Comparison of ENCODE assay signal across 17 cellular contexts in the genomic region with DNA sequence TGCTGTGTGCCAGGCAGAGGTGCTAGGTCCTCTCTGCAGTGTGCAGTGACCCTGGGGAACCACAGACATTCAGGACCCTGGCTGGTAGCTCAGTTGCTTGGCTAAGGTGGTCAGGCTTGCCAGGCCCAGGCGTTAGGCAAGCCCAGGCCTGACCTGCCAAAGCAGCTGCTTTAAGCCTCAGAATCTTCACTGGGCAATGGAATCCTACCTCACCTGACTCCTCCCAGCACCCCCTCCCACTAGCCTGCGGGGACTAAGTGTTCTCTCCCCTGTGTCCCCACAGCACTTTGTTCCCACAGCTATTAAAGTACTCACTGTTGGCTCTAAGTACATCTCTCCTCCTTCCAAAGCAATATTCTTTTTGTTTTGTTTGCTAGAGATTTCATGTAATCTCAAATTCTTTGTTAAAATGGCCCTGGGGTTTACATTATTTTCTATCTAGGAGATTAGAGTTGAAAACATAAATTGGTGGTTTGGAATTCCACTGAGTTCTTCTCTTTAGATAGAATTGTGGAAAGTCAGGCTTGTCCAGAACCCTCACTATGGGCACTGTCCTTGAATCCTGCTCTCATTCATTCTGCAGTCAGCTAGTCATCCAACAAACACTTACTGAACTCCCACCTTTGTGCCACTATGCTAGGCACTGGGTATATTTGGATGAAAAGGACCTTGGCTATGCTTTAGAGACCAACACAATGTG. TPM values are rescaled to one million over a fixed set of nuclear protein-coding genes. Genes with fewer than 3 reads are reported as not detected.
DNase-seq lines count a peak whose midpoint lies in the region; ATAC-seq and TF ChIP-seq lines count a peak whose summit lies in the region.
"Had no signal": no experiment of that assay in that cellular context is flagged by ENCODE, and none has a peak within 500 bp of the region (broad histone marks: within the 10 kb centered on the region; RNA-seq: fewer than 3 reads in every experiment).

No MANE protein-coding gene starts in this region.

- H3K4me1 Mint-ChIP-seq in activated T-helper 17 cell treated with anti-CD3 and anti-CD28 coated beads, Interleukin-2, amount 50 U/mL, for 72 hours: peaks cover 14% of the 10 kb centered on the region

- H3K4me2 ChIP-seq in hepatocyte: no peak overlapping the region

- intact Hi-C loops in gastrocnemius medialis (cut with DNase I; ENCODE audit: low total_unique reads): loop anchor here (10.0 kb wide), 1 partner anchor 773 kb away; no protein-coding TSS in a partner anchor
- intact Hi-C loops in ovary (cut with DNase I): no loop called here

- peak overlapping the region; percentile 68 for H3K27ac Mint-ChIP-seq in activated T-helper 17 cell treated with anti-CD3 and anti-CD28 coated beads, Interleukin-2, amount 50 U/mL, for 72 hours
- H3K27ac Mint-ChIP-seq: stimulated activated naive CD8-positive, alpha-beta T cell treated with anti-CD3 and anti-CD28 coated beads, Interleukin-15, Interleukin-2, amounts not matched to agents 100 ng/mL and 50 ng/mL, for 24 hours had no signal

- H3K4me3 ChIP-seq in hepatocyte (no peak overlapping the region), gastrocnemius medialis (no peak overlapping the region), ovary (no peak overlapping the region)

- H3K79me2 ChIP-seq in hepatocyte: peaks cover 2% of the 10 kb centered on the region

- H3K27me3 Mint-ChIP-seq in activated T-helper 17 cell treated with anti-CD3 and anti-CD28 coated beads, Interleukin-2, amount 50 U/mL, for 72 hours: no peaks in the 10 kb centered on the region
- H3K27me3 Mint-ChIP-seq: naive thymus-derived CD4-positive, alpha-beta T cell; stimulated activated naive CD8-positive, alpha-beta T cell treated with anti-CD3 and anti-CD28 coated beads, Interleukin-15, Interleukin-2, amounts not matched to agents 100 ng/mL and 50 ng/mL, for 24 hours had no signal

- peak overlapping the region; percentile 48 for H3K27ac ChIP-seq in hepatocyte
- peak overlapping the region; percentile 85 to 96 (median 92) for H3K27ac ChIP-seq in gastrocnemius medialis
- no peak overlapping the region for H3K27ac ChIP-seq in ovary
- H3K27ac ChIP-seq: HL-60 had no signal

- no peak for TF ChIP-seq EP300 in ovary (IDR thresholded peaks at IDR 0.05)

- H3K9me2 ChIP-seq in hepatocyte (replicated peaks; ENCODE audit: insufficient read depth): no peaks in the 10 kb centered on the region

- whole genome bisulfite sequencing in hepatocyte (ENCODE audit: low lambda C conversion rate, missing lambda C conversion rate): 63% methylated on average over 2 of the region's 2 CpGs
- WGBS in ovary, 3 donors: 25 to 59% (median 29%) methylated on average over 2 of the region's 2 CpGs

- in situ Hi-C loops in gastrocnemius medialis (cut with MboI; ENCODE audit: low sequenced_read_pairs in 4 of 4): loop anchor here in 2 of 4 donors (25.0 kb wide), 1 partner anchor 771 kb away; a partner anchor contains a TSS

- peaks cover 61% of the 10 kb centered on the region for H3K36me3 Mint-ChIP-seq in activated T-helper 17 cell treated with anti-CD3 and anti-CD28 coated beads, Interleukin-2, amount 50 U/mL, for 72 hours (ENCODE audit: low read depth)

- no peak for ATAC-seq in activated T-helper 17 cell treated with anti-CD3 and anti-CD28 coated beads, Interleukin-2, amount 50 U/mL, for 72 hours (replicated peaks)
- ATAC-seq in gastrocnemius medialis: peak; percentile 89 to 94
- ATAC-seq: naive thymus-derived CD4-positive, alpha-beta T cell; PC-3 had no signal

- H3K9me3 ChIP-seq in hepatocyte (ENCODE audit: low read depth): no peaks in the 10 kb centered on the region
- no peaks in the 10 kb centered on the region for H3K9me3 ChIP-seq in gastrocnemius medialis
- H3K9me3 ChIP-seq in ovary: no peaks in the 10 kb centered on the region

- H3K36me3 ChIP-seq in hepatocyte (replicated peaks; ENCODE audit: insufficient read depth, low read depth) (peaks cover 4% of the 10 kb centered on the region), gastrocnemius medialis (peaks cover 0 to 19% of the 10 kb centered on the region in 2 donors), ovary (no peaks in the 10 kb centered on the region)

- TF ChIP-seq CTCF in hepatocyte (IDR thresholded peaks at IDR 0.05; ENCODE audit: poor library complexity): no peak
- no peak for TF ChIP-seq CTCF in gastrocnemius medialis (IDR thresholded peaks at IDR 0.05 in 4 of 5, conservative IDR thresholded peaks at IDR 0.05 in 1 of 5)
- TF ChIP-seq CTCF in ovary (IDR thresholded peaks at IDR 0.05): no peak
- no peak for TF ChIP-seq CTCF in GM10266 (IDR thresholded peaks at IDR 0.05; ENCODE audit: control insufficient read depth, insufficient read depth, low read depth, missing control alignments)

- peak; percentile 61 for DNase-seq in NCI-H1105 treated with DMSO at 0.1 percent for 48 hours (lab: John Stamatoyannopoulos, UW)
- DNase-seq in hepatocyte (ENCODE audit: low spot score): no peak
- DNase-seq in gastrocnemius medialis: peak; percentile 93 to 98
- no peak for DNase-seq in ovary
- no peak for DNase-seq in GM10266 (ENCODE audit: extremely low spot score)
- no peak for DNase-seq in DMS153 (lab: John Stamatoyannopoulos, UW)
- no peak for DNase-seq in activated CD4-positive, alpha-beta T cell treated with anti-CD3 and anti-CD28 coated beads, Interleukin-2, amount 50 U/mL, for 1 hour
- DNase-seq: activated CD4-positive, CD25-positive, alpha-beta regulatory T cell; activated T-cell treated with anti-CD3 and anti-CD28 coated beads for 4 hours; GDM1; H7; naive thymus-derived CD4-positive, alpha-beta T cell; PC-3 had no signal

- no peaks in the 10 kb centered on the region for H3K9me3 Mint-ChIP-seq in activated T-helper 17 cell treated with anti-CD3 and anti-CD28 coated beads, Interleukin-2, amount 50 U/mL, for 72 hours
- H3K9me3 Mint-ChIP-seq: CD14-positive monocyte; naive thymus-derived CD4-positive, alpha-beta T cell; stimulated activated naive CD8-positive, alpha-beta T cell treated with anti-CD3 and anti-CD28 coated beads, Interleukin-15, Interleukin-2, amounts not matched to agents 100 ng/mL and 50 ng/mL, for 24 hours had no signal

- no peaks in the 10 kb centered on the region for H3K27me3 ChIP-seq in hepatocyte
- H3K27me3 ChIP-seq in gastrocnemius medialis: no peaks in the 10 kb centered on the region
- no peaks in the 10 kb centered on the region for H3K27me3 ChIP-seq in ovary

- no peak overlapping the region for H3K4me3 Mint-ChIP-seq in activated T-helper 17 cell treated with anti-CD3 and anti-CD28 coated beads, Interleukin-2, amount 50 U/mL, for 72 hours
- H3K4me3 Mint-ChIP-seq: CD14-positive monocyte; naive thymus-derived CD4-positive, alpha-beta T cell; stimulated activated naive CD8-positive, alpha-beta T cell treated with anti-CD3 and anti-CD28 coated beads, Interleukin-15, Interleukin-2, amounts not matched to agents 100 ng/mL and 50 ng/mL, for 24 hours had no signal

- H3K4me1 ChIP-seq in hepatocyte (ENCODE audit: insufficient read depth): peaks cover 32% of the 10 kb centered on the region
- H3K4me1 ChIP-seq in gastrocnemius medialis: peaks cover 46 to 68% of the 10 kb centered on the region in 2 donors
- H3K4me1 ChIP-seq in ovary (ENCODE audit: insufficient read depth): peaks cover 7% of the 10 kb centered on the region

- peak; percentile 48 to 75 for TF ChIP-seq POLR2A in gastrocnemius medialis (IDR thresholded peaks at IDR 0.05)
- TF ChIP-seq POLR2A in ovary (IDR thresholded peaks at IDR 0.05): no peak

- H4K20me1 ChIP-seq in hepatocyte (ENCODE audit: insufficient read depth, poor library complexity, severe bottlenecking): no peaks in the 10 kb centered on the region

- no peak overlapping the region for H2AFZ ChIP-seq in hepatocyte

RNA-seq across cellular contexts. Expression of a gene that starts 44.4 kb away (rescaled TPM):
- 10 to 100 TPM; 73.8 to 88.7 TPM for total RNA-seq in activated T-helper 17 cell treated with anti-CD3 and anti-CD28 coated beads, Interleukin-2, amount 50 U/mL, for 72 hours
- 41.0 and 51.3 TPM in 2 replicates for total RNA-seq in hepatocyte
- 34.3 and 44.8 TPM in 2 replicates for polyA plus RNA-seq in hepatocyte
- 10 to 100 TPM; 29.3 to 93.7 (median 67.8) TPM for total RNA-seq in gastrocnemius medialis
- total RNA-seq in ovary: 10 to 100 TPM; 17.9 to 52.2 (median 39.3) TPM
- 10 to 100 TPM; 24.1 to 73.3 TPM for polyA plus RNA-seq in ovary

Comparison
In these comparisons a context has a peak if more than half of its experiments do, and no peak if none do; other contexts are left out.
1. DNase-seq: peak in NCI-H1105 treated with DMSO at 0.1 percent for 48 hours (single experiment) and gastrocnemius medialis (2 of 2); none in hepatocyte (single experiment), ovary (0 of 5), GM10266 (single experiment), DMS153 (single experiment) and activated CD4-positive, alpha-beta T cell treated with anti-CD3 and anti-CD28 coated beads, Interleukin-2, amount 50 U/mL, for 1 hour (single experiment).
2. H3K27ac ChIP-seq: peak in hepatocyte (single experiment) and gastrocnemius medialis (4 of 4); none in ovary (0 of 2).